ENCODE assay signal across 1 cellular context in genomic region chr1:248839168-248839555, GRCh38.
TF ChIP-seq lines count a peak whose summit lies in the region.

No MANE protein-coding gene starts in this region.

TF ChIP-seq in K562, 482 proteins besides CTCF, POLR2A, EP300 and RAD21:
- no peak for TF ChIP-seq NFIC (IDR thresholded peaks at IDR 0.05)
- no peak for TF ChIP-seq ZNF444 (CRISPR knock-in tag; IDR thresholded peaks at IDR 0.05)
- TF ChIP-seq ARID3B (CRISPR knock-in tag; IDR thresholded peaks at IDR 0.05; ENCODE audit: borderline replicate concordance): no peak
- no peak for TF ChIP-seq TCF7 (IDR thresholded peaks at IDR 0.05; ENCODE audit: borderline replicate concordance)
- no peak for TF ChIP-seq E2F8 (IDR thresholded peaks at IDR 0.05; ENCODE audit: low read depth, partially characterized antibody)
- peak; percentile 88; the same call in 1 of the 2 replicates for TF ChIP-seq NFATC3 (IDR thresholded peaks at IDR 0.05)
- no peak for TF ChIP-seq RB1 (IDR thresholded peaks at IDR 0.05; ENCODE audit: low read depth)
- TF ChIP-seq ETS1 (conservative IDR thresholded peaks at IDR 0.05; ENCODE audit: control insufficient read depth, low read depth, low read length): no peak
- TF ChIP-seq NCOA4 (IDR thresholded peaks at IDR 0.05; ENCODE audit: partially characterized antibody): no peak
- TF ChIP-seq ZFP36 (IDR thresholded peaks at IDR 0.05; ENCODE audit: low read depth, low read length, partially characterized antibody): no peak
- TF ChIP-seq NR1H2 (CRISPR knock-in tag; IDR thresholded peaks at IDR 0.05): 0 out of 2 replicates have a peak, but pooled peaks have one; percentile 37
- TF ChIP-seq HSF4 (CRISPR knock-in tag; IDR thresholded peaks at IDR 0.05; ENCODE audit: borderline replicate concordance): no peak
- no peak for TF ChIP-seq TBL1XR1 (IDR thresholded peaks at IDR 0.05; ENCODE audit: low read length in 2 of 2)
- no peak for TF ChIP-seq U2AF2 (optimal IDR thresholded peaks at IDR 0.05; ENCODE audit: low read depth, low read length)
- TF ChIP-seq TRIM28 (IDR thresholded peaks at IDR 0.05): 0 out of 2 replicates have a peak, but pooled peaks have one; percentile 25
- 0 out of 2 replicates have a peak, but pooled peaks have one; percentile 50 for TF ChIP-seq SREBF2 (CRISPR knock-in tag; IDR thresholded peaks at IDR 0.05)
